In genomic region chr7:137990251-137990901, GRCh38 we compare ENCODE assay signal across 10 cellular contexts. TPM values are rescaled to one million over a fixed set of nuclear protein-coding genes. Genes with fewer than 3 reads are reported as not detected.
DNase-seq lines count a peak whose midpoint lies in the region; ATAC-seq and TF ChIP-seq lines count a peak whose summit lies in the region.
"Had no signal": no experiment of that assay in that cellular context is flagged by ENCODE, and none has a peak within 500 bp of the region (broad histone marks: within the 10 kb centered on the region; RNA-seq: fewer than 3 reads in every experiment).

No MANE protein-coding gene starts in this region.

- H3K4me3 Mint-ChIP-seq in stimulated activated naive CD8-positive, alpha-beta T cell treated with anti-CD3 and anti-CD28 coated beads, Interleukin-15, amount 100 ng/mL, for 72 hours = no peak overlapping the region
- H3K4me3 Mint-ChIP-seq in activated T-cell treated with anti-CD3 and anti-CD28 coated beads, Interleukin-2, amount 50 U/mL, for 4 hours = no peak overlapping the region
- H3K4me3 Mint-ChIP-seq: activated naive CD8-positive, alpha-beta T cell treated with anti-CD3 and anti-CD28 coated beads, Interleukin-2, amount 10 ng/mL, durations not matched to agents 7 days and 5 days had no signal

- 50 to 53% methylated on average over 5 of the region's 5 CpGs for WGBS in testis, 2 donors

- no peaks in the 10 kb centered on the region for H3K9me2 ChIP-seq in Loucy (replicated peaks; ENCODE audit: low read depth, low read length)

- H4K20me1 ChIP-seq in Loucy (ENCODE audit: insufficient read depth, low read length, poor library complexity, severe bottlenecking) = no peaks in the 10 kb centered on the region

- H3K27me3 Mint-ChIP-seq in stimulated activated naive CD8-positive, alpha-beta T cell treated with anti-CD3 and anti-CD28 coated beads, Interleukin-15, amount 100 ng/mL, for 72 hours = no peaks in the 10 kb centered on the region
- H3K27me3 Mint-ChIP-seq in activated T-cell treated with anti-CD3 and anti-CD28 coated beads, Interleukin-2, amount 50 U/mL, for 4 hours (ENCODE audit: low read depth) = no peaks in the 10 kb centered on the region
- H3K27me3 Mint-ChIP-seq: activated naive CD8-positive, alpha-beta T cell treated with anti-CD3 and anti-CD28 coated beads, Interleukin-2, amount 10 ng/mL, durations not matched to agents 7 days and 5 days had no signal

- TF ChIP-seq POLR2A in testis (IDR thresholded peaks at IDR 0.05) = no peak

- no peak for ATAC-seq in stimulated activated naive CD8-positive, alpha-beta T cell treated with anti-CD3 and anti-CD28 coated beads, Interleukin-15, amount 100 ng/mL, for 72 hours
- ATAC-seq in activated T-cell treated with anti-CD3 and anti-CD28 coated beads, Interleukin-2, amount 50 U/mL, for 4 hours = no peak

- peaks cover 55% of the 10 kb centered on the region for H3K4me1 ChIP-seq in Loucy (ENCODE audit: insufficient read depth, low read length, poor library complexity, severe bottlenecking)
- peaks cover 4% of the 10 kb centered on the region for H3K4me1 ChIP-seq in colonic mucosa
- peaks cover 57% of the 10 kb centered on the region for H3K4me1 ChIP-seq in testis

- DNase-seq in colonic mucosa (no peak), kidney tubule cell (ENCODE audit: low spot score) (peak; percentile 47), testis (no peak), G401 (ENCODE audit: low spot score) (no peak), NCI-H69 (lab: John Stamatoyannopoulos, UW) (no peak)
- DNase-seq in stimulated activated naive CD8-positive, alpha-beta T cell treated with anti-CD3 and anti-CD28 coated beads, Interleukin-15, amount 100 ng/mL, for 72 hours = no peak
- no peak for DNase-seq in activated T-cell treated with anti-CD3 and anti-CD28 coated beads, Interleukin-2, amount 50 U/mL, for 4 hours
- DNase-seq: activated naive CD8-positive, alpha-beta T cell treated with anti-CD3 and anti-CD28 coated beads, Interleukin-2, amount 10 ng/mL, durations not matched to agents 7 days and 5 days; MG63 had no signal

- H3K36me3 Mint-ChIP-seq in activated T-cell treated with anti-CD3 and anti-CD28 coated beads, Interleukin-2, amount 50 U/mL, for 4 hours (ENCODE audit: insufficient read depth) = peaks cover 5% of the 10 kb centered on the region

- intact Hi-C loops in colonic mucosa (cut with DNase I) (no loop called here), testis (cut with DNase I; ENCODE audit: low total_unique reads) (no loop called here)

- no peak overlapping the region for H3K4me3 ChIP-seq in Loucy (ENCODE audit: low read length, poor library complexity, severe bottlenecking)
- H3K4me3 ChIP-seq in colonic mucosa = no peak overlapping the region
- H3K4me3 ChIP-seq in testis = no peak overlapping the region
- H3K4me3 ChIP-seq: MG63 had no signal

- H3K27ac Mint-ChIP-seq in stimulated activated naive CD8-positive, alpha-beta T cell treated with anti-CD3 and anti-CD28 coated beads, Interleukin-15, amount 100 ng/mL, for 72 hours = no peak overlapping the region
- H3K27ac Mint-ChIP-seq: activated naive CD8-positive, alpha-beta T cell treated with anti-CD3 and anti-CD28 coated beads, Interleukin-2, amount 10 ng/mL, durations not matched to agents 7 days and 5 days had no signal

- no peaks in the 10 kb centered on the region for H3F3A ChIP-seq in Loucy (ENCODE audit: low read depth)

- peaks cover 27% of the 10 kb centered on the region for H3K4me1 Mint-ChIP-seq in stimulated activated naive CD8-positive, alpha-beta T cell treated with anti-CD3 and anti-CD28 coated beads, Interleukin-15, amount 100 ng/mL, for 72 hours
- H3K4me1 Mint-ChIP-seq in activated T-cell treated with anti-CD3 and anti-CD28 coated beads, Interleukin-2, amount 50 U/mL, for 4 hours (ENCODE audit: low read depth) = peaks cover 31% of the 10 kb centered on the region

- H3K27me3 ChIP-seq in Loucy (ENCODE audit: insufficient read depth, low read length, poor library complexity, severe bottlenecking) = no peaks in the 10 kb centered on the region
- no peaks in the 10 kb centered on the region for H3K27me3 ChIP-seq in colonic mucosa
- H3K27me3 ChIP-seq in testis = no peaks in the 10 kb centered on the region
- H3K27me3 ChIP-seq: MG63 had no signal

- no peak overlapping the region for H2AFZ ChIP-seq in Loucy (ENCODE audit: low read length)

- in situ Hi-C loops in G401 (cut with HindIII; ENCODE audit: low sequenced_read_pairs) = no loop called here

- H3K9me3 Mint-ChIP-seq in stimulated activated naive CD8-positive, alpha-beta T cell treated with anti-CD3 and anti-CD28 coated beads, Interleukin-15, amount 100 ng/mL, for 72 hours = no peaks in the 10 kb centered on the region
- H3K9me3 Mint-ChIP-seq in activated T-cell treated with anti-CD3 and anti-CD28 coated beads, Interleukin-2, amount 50 U/mL, for 4 hours = no peaks in the 10 kb centered on the region
- H3K9me3 Mint-ChIP-seq: activated naive CD8-positive, alpha-beta T cell treated with anti-CD3 and anti-CD28 coated beads, Interleukin-2, amount 10 ng/mL, durations not matched to agents 7 days and 5 days had no signal

- peak overlapping the region; percentile 21 for H3K4me2 ChIP-seq in Loucy (ENCODE audit: low read depth, low read length, poor library complexity, severe bottlenecking)

- H3K9me3 ChIP-seq in Loucy (ENCODE audit: insufficient read depth, low read depth, low read length) (no peaks in the 10 kb centered on the region), colonic mucosa (no peaks in the 10 kb centered on the region), testis (no peaks in the 10 kb centered on the region)
- H3K9me3 ChIP-seq: MG63 had no signal

- no peak for TF ChIP-seq CTCF in Loucy (conservative IDR thresholded peaks at IDR 0.05; ENCODE audit: low read length)
- no peak for TF ChIP-seq CTCF in colonic mucosa (IDR thresholded peaks at IDR 0.05)
- no peak for TF ChIP-seq CTCF in testis (IDR thresholded peaks at IDR 0.05)

- H3K79me2 ChIP-seq in Loucy (ENCODE audit: insufficient read depth, low read length) = peaks cover 78% of the 10 kb centered on the region

- H3K36me3 ChIP-seq in Loucy (ENCODE audit: insufficient read depth, low read length) = no peaks in the 10 kb centered on the region
- no peaks in the 10 kb centered on the region for H3K36me3 ChIP-seq in colonic mucosa
- no peaks in the 10 kb centered on the region for H3K36me3 ChIP-seq in testis (ENCODE audit: low read depth, missing control alignments)
- H3K36me3 ChIP-seq: MG63 had no signal

- no peak overlapping the region for H3K9ac ChIP-seq in Loucy (ENCODE audit: low read depth, low read length, poor library complexity, severe bottlenecking)
- no peak overlapping the region for H3K9ac ChIP-seq in colonic mucosa (ENCODE audit: low read depth in 2 of 2, low read length in 2 of 2)

- H3K27ac ChIP-seq in colonic mucosa = peak overlapping the region; percentile 54
- peak overlapping the region; percentile 69 to 76 for H3K27ac ChIP-seq in testis

RNA-seq across cellular contexts. Expression of gene CREB3L2, which starts 11.5 kb away (rescaled TPM):
- total RNA-seq in colonic mucosa (10 to 100 TPM; 45.8 to 46.0 TPM), testis (10 to 100 TPM; 23.4 to 23.9 TPM)
- 22.0 TPM for polyA plus RNA-seq in testis (ENCODE audit: insufficient read depth, low read depth, low replicate concordance)
- 10 to 100 TPM; 28.1 to 34.6 (median 29.8) TPM for total RNA-seq in activated T-cell treated with anti-CD3 and anti-CD28 coated beads, Interleukin-2, amount 50 U/mL, for 4 hours
- total RNA-seq in G401 (2014; rRNA removed; shearing (Covaris generic)) = 2.3 and 4.1 TPM in 2 replicates
